ENCODE assay signal across 23 cellular contexts in the genomic region with DNA sequence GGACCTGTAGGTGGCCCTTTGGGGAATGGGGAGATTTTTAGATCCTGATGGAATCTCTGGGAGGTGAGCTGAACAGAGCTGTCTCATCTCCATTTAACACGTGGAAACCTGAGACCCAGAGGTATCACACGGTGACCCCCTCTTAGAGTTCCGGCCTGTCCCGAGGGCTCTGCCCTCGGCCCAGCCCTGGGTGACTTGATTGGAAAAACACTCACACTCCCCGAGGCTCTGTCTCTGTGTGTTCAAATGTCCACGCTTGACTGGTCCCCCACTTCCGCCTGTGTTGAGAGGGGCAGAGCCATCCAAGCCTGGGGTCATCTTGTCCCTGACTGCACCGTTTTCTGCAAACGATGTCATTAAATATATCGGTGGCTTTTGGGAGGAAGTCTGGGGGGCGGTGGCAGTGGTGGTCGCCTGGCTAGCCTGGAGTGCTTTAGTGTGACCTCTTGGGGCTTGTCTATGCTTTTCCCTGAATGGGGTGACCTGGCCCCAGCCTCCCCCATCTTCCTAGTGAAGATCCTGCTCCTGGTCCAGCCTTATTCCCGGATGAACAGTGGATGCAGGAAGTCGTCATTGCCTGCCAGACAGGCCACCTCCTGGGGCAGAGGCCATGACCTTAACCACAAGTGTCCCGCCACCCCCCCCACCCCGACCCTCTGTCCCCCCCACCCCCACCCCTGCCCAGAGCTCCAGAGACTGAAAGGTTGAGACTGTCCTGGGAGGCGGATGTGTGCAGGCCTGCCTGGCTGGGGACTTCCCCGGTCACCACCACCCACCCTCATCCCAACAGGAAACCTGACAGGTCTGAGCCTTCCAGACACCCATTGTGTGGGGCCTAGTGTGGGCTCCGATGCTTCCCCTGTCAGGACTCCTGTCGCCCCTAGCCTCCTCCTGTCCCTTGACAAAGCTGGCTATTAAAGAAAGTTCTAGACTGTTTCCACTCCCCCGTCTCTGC. TPM values are rescaled to one million over a fixed set of nuclear protein-coding genes. Genes with fewer than 3 reads are reported as not detected.
DNase-seq lines count a peak whose midpoint lies in the region; ATAC-seq, FAIRE-seq and TF ChIP-seq lines count a peak whose summit lies in the region.
"Had no signal": no experiment of that assay in that cellular context is flagged by ENCODE, and none has a peak within 500 bp of the region (broad histone marks: within the 10 kb centered on the region; RNA-seq: fewer than 3 reads in every experiment).

No MANE protein-coding gene starts in this region.

- no peaks in the 10 kb centered on the region for H3K36me3 Mint-ChIP-seq in nephron progenitor cell (ENCODE audit: low read depth)
- H3K36me3 Mint-ChIP-seq: naive B cell had no signal

- peaks cover 94% of the 10 kb centered on the region for H3K4me1 Mint-ChIP-seq in nephron progenitor cell

- peak overlapping the region; percentile 28 for H3K4me3 Mint-ChIP-seq in nephron progenitor cell
- H3K4me3 Mint-ChIP-seq: T-helper 1 cell treated with Interleukin-12 subunit alpha and Interleukin-12 subunit beta and Interleukin-4 antibody, amounts not matched to agents 30 μg/mL and 1 μg/mL, for 36 hours had no signal

- H3K27ac ChIP-seq in cardiac muscle cell (peak overlapping the region; percentile 23), H1 (ENCODE audit: low read depth, low read length) (no peak overlapping the region), subcutaneous abdominal adipose tissue (ENCODE audit: low read depth, low read length) (peak overlapping the region; percentile 50), transverse colon (no peak overlapping the region)
- H3K27ac ChIP-seq: 22Rv1, HL-60 had no signal

- H3K79me2 ChIP-seq in H1 (ENCODE audit: control insufficient read depth in 1 of 2, insufficient read depth in 2 of 2, low read length in 2 of 2), result 0 out of 4 replicates have a peak, but pooled peaks cover 0 to 3% of the 10 kb centered on the region in 2 experiments

- peak overlapping the region; percentile 92 for H3K27ac Mint-ChIP-seq in nephron progenitor cell
- H3K27ac Mint-ChIP-seq: T-helper 1 cell treated with Interleukin-12 subunit alpha and Interleukin-12 subunit beta and Interleukin-4 antibody, amounts not matched to agents 30 μg/mL and 1 μg/mL, for 36 hours had no signal

- H3K36me3 ChIP-seq in cardiac muscle cell, result no peaks in the 10 kb centered on the region
- H3K36me3 ChIP-seq in H1 (ENCODE audit: control insufficient read depth in 2 of 4, insufficient read depth in 4 of 4, low read length in 3 of 4), result no peaks in the 10 kb centered on the region
- no peaks in the 10 kb centered on the region for H3K36me3 ChIP-seq in subcutaneous abdominal adipose tissue (ENCODE audit: control insufficient read depth in 5 of 5, insufficient read depth in 5 of 5, low read length in 5 of 5)
- H3K36me3 ChIP-seq in transverse colon, result no peaks in the 10 kb centered on the region

- FAIRE-seq in H1 (lab: Jason Lieb, UNC), result no peak
- FAIRE-seq: GM18507, islet of Langerhans, urothelium cell line had no signal

- TF ChIP-seq POLR2A in H1 (IDR thresholded peaks at IDR 0.05; ENCODE audit: control extremely low read depth in 1 of 2, low read depth in 2 of 2, low read length in 2 of 2), result no peak
- TF ChIP-seq POLR2A in transverse colon (IDR thresholded peaks at IDR 0.05), result no peak

- no peak overlapping the region for H3K23ac ChIP-seq in H1 (ENCODE audit: insufficient read length)

- peaks cover 4% of the 10 kb centered on the region; the same call in 1 of the 2 replicates for H3K23me2 ChIP-seq in H1 (ENCODE audit: low read depth, low read length)

- TF ChIP-seq EP300 in H1 (IDR thresholded peaks at IDR 0.05; ENCODE audit: borderline replicate concordance in 1 of 2, low read depth in 2 of 2, low read length in 2 of 2), result no peak
- TF ChIP-seq EP300 in transverse colon (IDR thresholded peaks at IDR 0.05; ENCODE audit: low read depth), result no peak

- H3K4me2 ChIP-seq in H1 (ENCODE audit: insufficient read depth in 1 of 2, low read depth in 2 of 2, low read length in 2 of 2), result no peak overlapping the region

- intact Hi-C loops in cardiac septum (cut with DNase I) (no loop called here), transverse colon (cut with DNase I; ENCODE audit: low total_unique reads) (loop anchor here (10.0 kb wide), 1 partner anchor 1491 kb away; no protein-coding TSS in a partner anchor)

- H2AK5ac ChIP-seq in H1 (ENCODE audit: low read depth, low read length), result no peak overlapping the region

- no peak overlapping the region for H2AFZ ChIP-seq in H1 (ENCODE audit: low read length)

- no peak for ATAC-seq in HG02981 (IDR thresholded peaks at IDR 0.05; ENCODE audit: unreplicated experiment)
- ATAC-seq: HCT116 had no signal

- H3K4ac ChIP-seq in H1 (replicated peaks; ENCODE audit: insufficient read length, low read depth, low read length), result no peak overlapping the region

- DNase-seq in cardiac muscle cell (ENCODE audit: low read depth in 1 of 2, low spot score in 1 of 2) (no peak), cardiac septum (ENCODE audit: low spot score) (no peak), H1 (ENCODE audit: low read depth in 1 of 2, low spot score in 2 of 2) (no peak), nephron progenitor cell (peak; percentile 55), 8988T (no peak), transverse colon (no peak)
- DNase-seq: activated gamma-delta T cell, EL, hippocampal formation, IMR-90, naive B cell, NCI-H1436, NCI-H2171 treated with DMSO at 0.1 percent for 48 hours, SIG-M5 had no signal

- H2BK5ac ChIP-seq in H1 (ENCODE audit: low read depth, low read length), result no peak overlapping the region

- 85% methylated on average over 20 of the region's 22 CpGs; no CpG with 5 or more reads in 1 of the 2 experiments for WGBS in H1 (ENCODE audit: extremely low coverage in 1 of 2, insufficient coverage in 1 of 2, insufficient read length in 1 of 2, insufficient replicate concordance in 2 of 2, low coverage in 1 of 2, low lambda C conversion rate in 2 of 2, missing lambda C conversion rate in 1 of 2), 2 experiments
- 74 to 87% methylated on average over 3 to 22 of the region's 22 CpGs for WGBS in transverse colon (ENCODE audit: low coverage in 1 of 2), 2 donors

- no peaks in the 10 kb centered on the region for H3K9me3 ChIP-seq in cardiac muscle cell (ENCODE audit: low read depth)
- no peaks in the 10 kb centered on the region for H3K9me3 ChIP-seq in H1 (ENCODE audit: insufficient read depth in 2 of 2, low read depth in 1 of 2, low read length in 1 of 2)
- H3K9me3 ChIP-seq in subcutaneous abdominal adipose tissue (ENCODE audit: control insufficient read depth in 5 of 5, low read length in 5 of 5), result no peaks in the 10 kb centered on the region
- H3K9me3 ChIP-seq in transverse colon, result no peaks in the 10 kb centered on the region

- H3K14ac ChIP-seq in H1 (ENCODE audit: insufficient read length), result no peak overlapping the region

- peaks cover 0 to 1% of the 10 kb centered on the region in 2 experiments for H4K20me1 ChIP-seq in H1 (replicated peaks in 1 of 2; ENCODE audit: control insufficient read depth in 1 of 2, insufficient read depth in 2 of 2, low read length in 2 of 2)

- no peaks in the 10 kb centered on the region for H3K9me3 Mint-ChIP-seq in nephron progenitor cell
- H3K9me3 Mint-ChIP-seq: T-helper 1 cell treated with Interleukin-12 subunit alpha and Interleukin-12 subunit beta and Interleukin-4 antibody, amounts not matched to agents 30 μg/mL and 1 μg/mL, for 36 hours had no signal

- H3K56ac ChIP-seq in H1 (replicated peaks; ENCODE audit: insufficient read length, low read depth, low read length), result no peak overlapping the region

- no peak overlapping the region for H3K4me3 ChIP-seq in cardiac muscle cell
- no peak overlapping the region for H3K4me3 ChIP-seq in H1 (ENCODE audit: extremely low read depth in 1 of 4, insufficient read depth in 2 of 4, low read depth in 3 of 4, low read length in 4 of 4)
- H3K4me3 ChIP-seq in subcutaneous abdominal adipose tissue (ENCODE audit: low read depth in 1 of 5, low read length in 5 of 5), result no peak overlapping the region
- no peak overlapping the region for H3K4me3 ChIP-seq in transverse colon

- TF ChIP-seq RAD21 in H1 (IDR thresholded peaks at IDR 0.05 in 1 of 2, conservative IDR thresholded peaks at IDR 0.05 in 1 of 2; ENCODE audit: low read depth in 2 of 2, low read length in 2 of 2), result no peak

- H3K27me3 ChIP-seq in cardiac muscle cell, result no peaks in the 10 kb centered on the region
- peaks cover 0 to 7% (median 0%) of the 10 kb centered on the region in 4 experiments; a peak in 2 of 7 replicates for H3K27me3 ChIP-seq in H1 (replicated peaks in 1 of 4; ENCODE audit: control insufficient read depth in 3 of 4, extremely low read depth in 1 of 4, insufficient read depth in 3 of 4, low read length in 3 of 4)
- H3K27me3 ChIP-seq in subcutaneous abdominal adipose tissue (ENCODE audit: control insufficient read depth in 5 of 5, insufficient read depth in 4 of 5, low read length in 5 of 5), result no peaks in the 10 kb centered on the region
- no peaks in the 10 kb centered on the region for H3K27me3 ChIP-seq in transverse colon

- CTCF ChIA-PET in H1 (lab: Charles Lee; ENCODE audit: partially characterized antibody), result interaction anchor here (0.7 to 24.2 kb wide), 6 partner anchors 10 to 57 kb away, joined by 3 to 670 read pairs (median 3); no protein-coding TSS in a partner anchor

- peak overlapping the region; percentile 9; the same call in 1 of the 2 replicates for H3K18ac ChIP-seq in H1 (ENCODE audit: extremely low read depth, low read length)

- peaks cover 2% of the 10 kb centered on the region for H3K79me1 ChIP-seq in H1 (ENCODE audit: low read depth, low read length)

- no peaks in the 10 kb centered on the region for H3K27me3 Mint-ChIP-seq in nephron progenitor cell (ENCODE audit: low read depth, poor library complexity)

- TF ChIP-seq CTCF in cardiac muscle cell (IDR thresholded peaks at IDR 0.05; ENCODE audit: low read depth, low read length), result no peak
- no peak for TF ChIP-seq CTCF in H1 (IDR thresholded peaks at IDR 0.05; ENCODE audit: control extremely low read depth in 1 of 3, insufficient read depth in 1 of 3, low read depth in 1 of 3, low read length in 3 of 3)
- no peak for TF ChIP-seq CTCF in nephron progenitor cell (IDR thresholded peaks at IDR 0.05)
- TF ChIP-seq CTCF in transverse colon (IDR thresholded peaks at IDR 0.05), result no peak

- no peak overlapping the region for H2BK15ac ChIP-seq in H1 (ENCODE audit: low read length)

- no peak overlapping the region for H4K5ac ChIP-seq in H1 (ENCODE audit: insufficient read length, low read depth, low read length)

- H4K8ac ChIP-seq in H1 (ENCODE audit: extremely low read depth, insufficient read depth, low read length), result no peak overlapping the region; the same call in 1 of the 2 replicates

- in situ Hi-C loops in transverse colon (cut with MboI; ENCODE audit: low pct_ligation_motif_present in 1 of 4, low pct_unique_long_range_greater_than_20kb in 1 of 4, low sequenced_read_pairs in 3 of 4), result no loop called here

- H4K91ac ChIP-seq in H1 (replicated peaks; ENCODE audit: insufficient read length, low read length), result no peak overlapping the region

- no peak overlapping the region for H2BK20ac ChIP-seq in H1 (ENCODE audit: low read length)

- H3K4me1 ChIP-seq in cardiac muscle cell (ENCODE audit: low read depth), result peaks cover 32% of the 10 kb centered on the region
- H3K4me1 ChIP-seq in H1 (replicated peaks in 1 of 4; ENCODE audit: control insufficient read depth in 3 of 4, insufficient read depth in 4 of 4, low read length in 3 of 4), result peaks cover 10 to 30% (median 17%) of the 10 kb centered on the region in 4 experiments
- peaks cover 0 to 51% (median 12%) of the 10 kb centered on the region in 5 donors for H3K4me1 ChIP-seq in subcutaneous abdominal adipose tissue (ENCODE audit: control insufficient read depth in 5 of 5, insufficient read depth in 5 of 5, low read length in 5 of 5)
- peaks cover 12 to 32% (median 21%) of the 10 kb centered on the region in 4 donors for H3K4me1 ChIP-seq in transverse colon

- H2BK12ac ChIP-seq in H1 (ENCODE audit: low read depth, low read length), result no peak overlapping the region

- POLR2A ChIA-PET in H1 (lab: Charles Lee; ENCODE audit: partially characterized antibody), result interaction anchor here (1.3 kb wide), 1 partner anchor 9 kb away, joined by 3 read pairs; no protein-coding TSS in a partner anchor

- H2BK120ac ChIP-seq in H1 (replicated peaks; ENCODE audit: low read depth, low read length), result no peak overlapping the region

- H3K9ac ChIP-seq in H1 (replicated peaks in 1 of 4; ENCODE audit: extremely low read depth in 1 of 4, low read depth in 3 of 4, low read length in 3 of 4) (no peak overlapping the region), subcutaneous abdominal adipose tissue (ENCODE audit: low read length in 5 of 5) (peak overlapping the region in 2 of 5 donors; percentile 6 to 60)

RNA-seq across cellular contexts. Expression of gene DAB2IP, which starts 5.3 kb away (rescaled TPM):
- total RNA-seq in cardiac muscle cell, result 105 TPM in 2 replicates
- 25.7 and 31.7 TPM in 2 replicates for polyA plus RNA-seq in cardiac muscle cell
- total RNA-seq in cardiac septum, result 60.3 TPM
- 39.5 and 41.4 TPM in 2 replicates for total RNA-seq in H1 (2021; fragmentation: NEBNext Ultra II Directional; extraction: Animal tissue kit (Norgen Biotek cat#: 25700))
- 19.7 and 28.0 TPM in 2 replicates for polyA plus RNA-seq in H1 (2011; rRNA removed)
- polyA plus RNA-seq in H1 (2011; cell fraction: cytosol; rRNA removed), result 23.7 TPM
- 50.0 TPM for polyA plus RNA-seq in H1 (2011; cell fraction: nucleus; rRNA removed)
- 23.2 to 24.5 TPM (median 23.7 TPM) in 4 replicates for polyA plus RNA-seq in H1 (2012, experiment 1 of 2)
- 20.4 TPM for polyA plus RNA-seq in H1 (2012, experiment 2 of 2)
- polyA plus RNA-seq in H1 (2013, experiment 1 of 2), result 15.8 TPM
- polyA plus RNA-seq in H1 (2013, experiment 2 of 2), result 15.8 TPM
- 38.5 and 60.7 TPM in 2 replicates for polyA minus RNA-seq in H1 (2011; rRNA and poly(A)+ RNA removed)
- 25.3 TPM for polyA minus RNA-seq in H1 (2011; cell fraction: cytosol; rRNA and poly(A)+ RNA removed)
- polyA minus RNA-seq in H1 (2011; cell fraction: nucleus; rRNA and poly(A)+ RNA removed), result 30.7 TPM
- 100 to 1,000 TPM in 1 of 4 donors, 10 to 100 TPM in 3; 84.2 to 159 (median 90.7) TPM for total RNA-seq in transverse colon

Comparison
In these comparisons a context has a peak if more than half of its experiments do, and no peak if none do; other contexts are left out.
1. H3K27ac ChIP-seq: peak in cardiac muscle cell (single experiment) and subcutaneous abdominal adipose tissue (single experiment); none in H1 (single experiment) and transverse colon (0 of 4).